24 cellular contexts compared by ENCODE assay signal in genomic region chr4:174549696-174550095, GRCh38. TPM values are rescaled to one million over a fixed set of nuclear protein-coding genes. Genes with fewer than 3 reads are reported as not detected.
"Had no signal": no experiment of that assay in that cellular context is flagged by ENCODE, and none has a peak within 500 bp of the region (broad histone marks: within the 10 kb centered on the region; RNA-seq: fewer than 3 reads in every experiment).

No MANE protein-coding gene starts in this region.

- H3K27ac ChIP-seq: brain microvascular endothelial cell, left ventricle myocardium inferior, neural progenitor cell, spleen, tibial nerve had no signal

- H3K4me3 ChIP-seq: left ventricle myocardium inferior, lung, neural progenitor cell, spleen, tibial nerve had no signal

- H3K27me3 Mint-ChIP-seq: activated CD4-positive, alpha-beta memory T cell treated with anti-CD3 and anti-CD28 coated beads, Interleukin-2, amount 10 ng/mL, durations not matched to agents 7 days and 5 days; activated CD4-positive, alpha-beta T cell treated with anti-CD3 and anti-CD28 coated beads, Interleukin-2, amount 10 ng/mL, durations not matched to agents 7 days and 5 days; activated naive CD4-positive, alpha-beta T cell treated with anti-CD3 and anti-CD28 coated beads, Interleukin-2, amount 50 U/mL, for 24 hours; activated naive CD8-positive, alpha-beta T cell treated with anti-CD3 and anti-CD28 coated beads, Interleukin-2, amount 50 U/mL, for 24 hours; activated T-helper 17 cell treated with anti-CD3 and anti-CD28 coated beads, Interleukin-2, amount 50 U/mL, for 72 hours; central memory CD8-positive, alpha-beta T cell had no signal

- H3K4me1 ChIP-seq: left ventricle myocardium inferior, neural progenitor cell, spleen, tibial nerve had no signal

- H3K4me3 Mint-ChIP-seq: activated CD4-positive, alpha-beta memory T cell treated with anti-CD3 and anti-CD28 coated beads, Interleukin-2, amount 10 ng/mL, durations not matched to agents 7 days and 5 days; activated CD4-positive, alpha-beta T cell treated with anti-CD3 and anti-CD28 coated beads, Interleukin-2, amount 10 ng/mL, durations not matched to agents 7 days and 5 days; activated naive CD4-positive, alpha-beta T cell treated with anti-CD3 and anti-CD28 coated beads, Interleukin-2, amount 50 U/mL, for 24 hours; activated naive CD8-positive, alpha-beta T cell treated with anti-CD3 and anti-CD28 coated beads, Interleukin-2, amount 50 U/mL, for 24 hours; activated T-cell treated with anti-CD3 and anti-CD28 coated beads, Interleukin-2, amount 50 U/mL, for 4 hours; activated T-helper 17 cell treated with anti-CD3 and anti-CD28 coated beads, Interleukin-2, amount 50 U/mL, for 72 hours; central memory CD8-positive, alpha-beta T cell; natural killer cell; neural progenitor cell had no signal

- H3K9me3 ChIP-seq: left ventricle myocardium inferior, tibial nerve had no signal

- DNase-seq: activated CD4-positive, alpha-beta memory T cell treated with anti-CD3 and anti-CD28 coated beads, Interleukin-2, amount 10 ng/mL, durations not matched to agents 7 days and 5 days; activated CD4-positive, alpha-beta T cell treated with anti-CD3 and anti-CD28 coated beads for 1 hour; activated CD4-positive, alpha-beta T cell treated with anti-CD3 and anti-CD28 coated beads, Interleukin-2, amount 10 ng/mL, durations not matched to agents 7 days and 5 days; activated naive CD8-positive, alpha-beta T cell treated with anti-CD3 and anti-CD28 coated beads, Interleukin-2, amount 50 U/mL, for 24 hours; activated T-cell treated with anti-CD3 and anti-CD28 coated beads, Interleukin-2, amount 50 U/mL, for 4 hours; aorta; brain microvascular endothelial cell; dermis blood vessel endothelial cell; effector CD4-positive, alpha-beta T cell; left ventricle myocardium inferior; mesendoderm; natural killer cell; occipital lobe; right cardiac atrium; spleen; stimulated activated naive CD4-positive, alpha-beta T cell treated with Interleukin-2 at 50 U/mL for 16 hours; T-helper 2 cell had no signal

- H3K36me3 Mint-ChIP-seq: activated naive CD4-positive, alpha-beta T cell treated with anti-CD3 and anti-CD28 coated beads, Interleukin-2, amount 50 U/mL, for 24 hours; natural killer cell; neural progenitor cell had no signal

- H3K27ac Mint-ChIP-seq: activated CD4-positive, alpha-beta memory T cell treated with anti-CD3 and anti-CD28 coated beads, Interleukin-2, amount 10 ng/mL, durations not matched to agents 7 days and 5 days; activated CD4-positive, alpha-beta T cell treated with anti-CD3 and anti-CD28 coated beads, Interleukin-2, amount 10 ng/mL, durations not matched to agents 7 days and 5 days; activated naive CD4-positive, alpha-beta T cell treated with anti-CD3 and anti-CD28 coated beads, Interleukin-2, amount 50 U/mL, for 24 hours; activated naive CD8-positive, alpha-beta T cell treated with anti-CD3 and anti-CD28 coated beads, Interleukin-2, amount 50 U/mL, for 24 hours; activated T-helper 17 cell treated with anti-CD3 and anti-CD28 coated beads, Interleukin-2, amount 50 U/mL, for 72 hours; natural killer cell; neural progenitor cell had no signal

- H3K9me3 Mint-ChIP-seq: neural progenitor cell had no signal

- H3K4me1 Mint-ChIP-seq: activated CD4-positive, alpha-beta memory T cell treated with anti-CD3 and anti-CD28 coated beads, Interleukin-2, amount 10 ng/mL, durations not matched to agents 7 days and 5 days; activated CD4-positive, alpha-beta T cell treated with anti-CD3 and anti-CD28 coated beads, Interleukin-2, amount 10 ng/mL, durations not matched to agents 7 days and 5 days; activated naive CD4-positive, alpha-beta T cell treated with anti-CD3 and anti-CD28 coated beads, Interleukin-2, amount 50 U/mL, for 24 hours; activated naive CD8-positive, alpha-beta T cell treated with anti-CD3 and anti-CD28 coated beads, Interleukin-2, amount 50 U/mL, for 24 hours; activated T-helper 17 cell treated with anti-CD3 and anti-CD28 coated beads, Interleukin-2, amount 50 U/mL, for 72 hours; central memory CD8-positive, alpha-beta T cell; natural killer cell; neural progenitor cell had no signal

- ATAC-seq: activated naive CD8-positive, alpha-beta T cell treated with anti-CD3 and anti-CD28 coated beads, Interleukin-2, amount 50 U/mL, for 24 hours; activated T-cell treated with anti-CD3 and anti-CD28 coated beads, Interleukin-2, amount 50 U/mL, for 4 hours; activated T-helper 17 cell treated with anti-CD3 and anti-CD28 coated beads, Interleukin-2, amount 50 U/mL, for 72 hours; natural killer cell; right cardiac atrium had no signal

- H3K27me3 ChIP-seq: brain microvascular endothelial cell, neural progenitor cell, spleen, tibial nerve had no signal

- H3K36me3 ChIP-seq: brain microvascular endothelial cell, left ventricle myocardium inferior, neural progenitor cell, spleen, tibial nerve had no signal

RNA-seq across cellular contexts. Expression of gene HPGD, which starts 27.4 kb away (rescaled TPM):
- total RNA-seq: pulmonary artery endothelial cell had no signal
